Comparison of ENCODE assay signal across 11 cellular contexts in the genomic region with DNA sequence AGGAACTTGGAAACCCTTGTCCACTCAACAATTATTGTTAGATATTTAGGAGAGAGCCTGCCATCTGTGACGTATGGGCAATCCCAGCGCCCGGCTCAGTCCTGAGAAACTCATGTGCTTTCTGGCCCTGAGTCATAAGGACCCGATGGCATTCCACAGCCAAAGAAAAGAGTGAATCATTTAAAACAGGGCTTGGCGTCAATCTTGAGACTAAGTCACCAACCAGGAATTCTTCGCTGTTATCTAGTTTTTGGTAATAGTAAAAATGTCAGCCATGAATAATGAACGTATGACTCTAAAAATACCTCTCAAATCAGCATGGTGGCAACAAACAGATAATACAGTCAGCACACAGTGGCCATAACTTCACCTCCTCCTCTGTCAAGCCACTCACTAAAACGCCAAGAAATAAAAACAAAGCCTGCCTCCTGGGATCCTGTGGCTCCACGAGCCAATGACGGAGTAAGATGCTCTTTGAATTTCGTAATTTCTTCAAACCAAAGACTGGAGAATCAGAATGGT.
A peak's percentile ranks its signal among the peaks of the same experiment; 100 is the strongest.
DNase-seq lines count a peak whose midpoint lies in the region; ATAC-seq and TF ChIP-seq lines count a peak whose summit lies in the region.
"Had no signal": no experiment of that assay in that cellular context is flagged by ENCODE, and none has a peak within 500 bp of the region (broad histone marks: within the 10 kb centered on the region; RNA-seq: fewer than 3 reads in every experiment).

No MANE protein-coding gene starts in this region.

- no peak overlapping the region for H3K4me3 Mint-ChIP-seq in glutamatergic neuron (ENCODE audit: unreplicated experiment)
- H3K4me3 Mint-ChIP-seq: activated CD4-positive, alpha-beta T cell treated with anti-CD3 and anti-CD28 coated beads, Interleukin-2, amount 10 ng/mL, durations not matched to agents 7 days and 5 days had no signal

- H3K9me3 ChIP-seq in A673 (ENCODE audit: low read depth, low read length, poor library complexity, severe bottlenecking): no peaks in the 10 kb centered on the region
- H3K9me3 ChIP-seq in mucosa of descending colon: no peaks in the 10 kb centered on the region

- CTCF ChIA-PET in A673 (lab: Charles Lee): no interaction called here

- no peak overlapping the region for H3K4me3 ChIP-seq in A673 (ENCODE audit: low read depth, low read length, poor library complexity, severe bottlenecking)
- H3K4me3 ChIP-seq in mucosa of descending colon: no peak overlapping the region
- H3K4me3 ChIP-seq: BLaER1 had no signal

- H3K27ac Mint-ChIP-seq in glutamatergic neuron (ENCODE audit: unreplicated experiment): no peak overlapping the region
- H3K27ac Mint-ChIP-seq: activated CD4-positive, alpha-beta T cell treated with anti-CD3 and anti-CD28 coated beads, Interleukin-2, amount 10 ng/mL, durations not matched to agents 7 days and 5 days had no signal

- H3K9me3 Mint-ChIP-seq in glutamatergic neuron (ENCODE audit: unreplicated experiment): peaks cover 6% of the 10 kb centered on the region

- H3K36me3 Mint-ChIP-seq in glutamatergic neuron (ENCODE audit: unreplicated experiment): peaks cover 12% of the 10 kb centered on the region

- POLR2A ChIA-PET in A673 (lab: Charles Lee; ENCODE audit: low non-redundant PET): no interaction called here

- H3K27me3 ChIP-seq in A673 (replicated peaks; ENCODE audit: insufficient read depth, low read depth, low read length, poor library complexity): no peaks in the 10 kb centered on the region
- H3K27me3 ChIP-seq: BLaER1 had no signal

- H3K4me1 ChIP-seq in A673 (ENCODE audit: insufficient read depth, low read length, poor library complexity, severe bottlenecking): no peaks in the 10 kb centered on the region
- H3K4me1 ChIP-seq in mucosa of descending colon (ENCODE audit: low read depth): no peaks in the 10 kb centered on the region
- H3K4me1 ChIP-seq: BLaER1 had no signal

- DNase-seq in A673 (ENCODE audit: low spot score): peak; percentile 23
- DNase-seq in NCI-H226: peak; percentile 88
- DNase-seq in epithelial cell of prostate (ENCODE audit: low read depth, low spot score): peak; percentile 72
- DNase-seq in mucosa of descending colon: peak in 1 of 3 donors; percentile 28
- DNase-seq in D341Med (ENCODE audit: low spot score): no peak
- no peak for DNase-seq in NCI-H1048 (lab: John Stamatoyannopoulos, UW)
- no peak for DNase-seq in glutamatergic neuron
- DNase-seq in activated CD4-positive, alpha-beta T cell treated with anti-CD3 and anti-CD28 coated beads, Interleukin-2, amount 50 U/mL, for 1 hour: no peak
- DNase-seq: activated CD4-positive, alpha-beta T cell treated with anti-CD3 and anti-CD28 coated beads, Interleukin-2, amount 10 ng/mL, durations not matched to agents 7 days and 5 days; NCI-H774 had no signal

- H3K27me3 Mint-ChIP-seq in glutamatergic neuron (ENCODE audit: unreplicated experiment): peaks cover 8% of the 10 kb centered on the region
- H3K27me3 Mint-ChIP-seq: activated CD4-positive, alpha-beta T cell treated with anti-CD3 and anti-CD28 coated beads, Interleukin-2, amount 10 ng/mL, durations not matched to agents 7 days and 5 days had no signal

- no TSS peak for BruUV-seq in A673 (replicated peaks; lab: Mats Ljungman, UMichigan)

- H3K27ac ChIP-seq in A673 (ENCODE audit: low read depth, low read length, poor library complexity, severe bottlenecking) (no peak overlapping the region), epithelial cell of prostate (peak overlapping the region; percentile 46)
- H3K27ac ChIP-seq: BLaER1 had no signal

- TF ChIP-seq CTCF in A673 (conservative IDR thresholded peaks at IDR 0.05; ENCODE audit: low read depth, low read length) (no peak), mucosa of descending colon (IDR thresholded peaks at IDR 0.05) (no peak), glutamatergic neuron (IDR thresholded peaks at IDR 0.05; ENCODE audit: partially characterized antibody, unreplicated experiment) (no peak)

- no peaks in the 10 kb centered on the region for H3K4me1 Mint-ChIP-seq in glutamatergic neuron (ENCODE audit: low read depth, unreplicated experiment)
- H3K4me1 Mint-ChIP-seq: activated CD4-positive, alpha-beta T cell treated with anti-CD3 and anti-CD28 coated beads, Interleukin-2, amount 10 ng/mL, durations not matched to agents 7 days and 5 days had no signal

- ATAC-seq in mucosa of descending colon: peak; percentile 47

- H3K36me3 ChIP-seq in A673 (ENCODE audit: insufficient read depth, low read length, poor library complexity, severe bottlenecking) (no peaks in the 10 kb centered on the region), mucosa of descending colon (ENCODE audit: low read depth) (no peaks in the 10 kb centered on the region)
- H3K36me3 ChIP-seq: BLaER1 had no signal

- intact Hi-C loops in A673 (cut with micrococcal nuclease; ENCODE audit: unreplicated experiment): no loop called here
- intact Hi-C loops in mucosa of descending colon (cut with DNase I, micrococcal nuclease): no loop called here

Comparison
In these comparisons a context has a peak if more than half of its experiments do, and no peak if none do; other contexts are left out.
1. DNase-seq: peak in A673 (single experiment), NCI-H226 (single experiment) and epithelial cell of prostate (single experiment); none in D341Med (single experiment), NCI-H1048 (single experiment), glutamatergic neuron (single experiment) and activated CD4-positive, alpha-beta T cell treated with anti-CD3 and anti-CD28 coated beads, Interleukin-2, amount 50 U/mL, for 1 hour (single experiment).